3 cellular contexts compared by ENCODE assay signal in the genomic region with DNA sequence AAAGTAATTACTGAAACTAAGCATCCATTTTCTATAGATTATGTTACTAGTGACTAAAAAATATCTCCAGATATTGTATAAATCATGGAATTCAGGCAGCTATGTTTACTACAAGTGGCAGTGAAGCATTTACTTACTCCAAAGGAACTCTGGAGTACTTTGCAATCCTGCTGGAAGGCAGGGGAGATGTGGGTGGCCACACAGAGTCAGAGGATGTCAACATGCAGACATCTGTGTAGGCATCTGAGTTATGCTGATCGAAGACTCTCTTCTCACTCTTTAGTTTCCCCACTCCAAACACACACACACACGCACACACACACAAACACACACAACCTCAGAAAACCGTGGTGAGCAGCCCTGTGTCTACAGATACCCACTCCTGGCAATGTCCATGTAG.
"Had no signal": no experiment of that assay in that cellular context is flagged by ENCODE, and none has a peak within 500 bp of the region (broad histone marks: within the 10 kb centered on the region; RNA-seq: fewer than 3 reads in every experiment).

No MANE protein-coding gene starts in this region.

- H3K4me3 ChIP-seq: GM12878 had no signal

- DNase-seq: GDM1, GF-D8 had no signal

- ATAC-seq: GM12878 had no signal
